Comparison of ENCODE assay signal across 2 cellular contexts in genomic region chr5:783047-783446, GRCh38.
TF ChIP-seq lines count a peak whose summit lies in the region.

No MANE protein-coding gene starts in this region.

TF ChIP-seq in H1, 55 proteins besides CTCF, POLR2A, EP300 and RAD21:
- TF ChIP-seq ATF3 (IDR thresholded peaks at IDR 0.05; ENCODE audit: insufficient read depth, low read depth, low read length), result 0 out of 2 replicates have a peak, but pooled peaks have one; percentile 14
- peak; percentile 45 for TF ChIP-seq E2F6 (IDR thresholded peaks at IDR 0.05)
- TF ChIP-seq, protein P1, sequence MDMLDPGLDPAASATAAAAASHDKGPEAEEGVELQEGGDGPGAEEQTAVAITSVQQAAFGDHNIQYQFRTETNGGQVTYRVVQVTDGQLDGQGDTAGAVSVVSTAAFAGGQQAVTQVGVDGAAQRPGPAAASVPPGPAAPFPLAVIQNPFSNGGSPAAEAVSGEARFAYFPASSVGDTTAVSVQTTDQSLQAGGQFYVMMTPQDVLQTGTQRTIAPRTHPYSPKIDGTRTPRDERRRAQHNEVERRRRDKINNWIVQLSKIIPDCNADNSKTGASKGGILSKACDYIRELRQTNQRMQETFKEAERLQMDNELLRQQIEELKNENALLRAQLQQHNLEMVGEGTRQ (IDR thresholded peaks at IDR 0.05; ENCODE audit: low read length), result peak; percentile 62; the same call in 1 of the 2 replicates
- TF ChIP-seq, protein P2, sequence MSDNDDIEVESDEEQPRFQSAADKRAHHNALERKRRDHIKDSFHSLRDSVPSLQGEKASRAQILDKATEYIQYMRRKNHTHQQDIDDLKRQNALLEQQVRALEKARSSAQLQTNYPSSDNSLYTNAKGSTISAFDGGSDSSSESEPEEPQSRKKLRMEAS (IDR thresholded peaks at IDR 0.05), result peak; percentile 49; the same call in 1 of the 2 replicates

TF ChIP-seq in neural cell, 6 proteins besides CTCF, POLR2A, EP300 and RAD21:
- peak; percentile 60 for TF ChIP-seq POLR2AphosphoS5 (IDR thresholded peaks at IDR 0.05)
TF ChIP-seq in neural cell: peak in this region for 1; not testable (repeated sequence) for 5.
